In genomic region chr5:160081495-160081894, GRCh38 we compare ENCODE assay signal across 1 cellular context.
TF ChIP-seq lines count a peak whose summit lies in the region.

No MANE protein-coding gene starts in this region.

TF ChIP-seq in HEK293, 187 proteins besides CTCF, POLR2A, EP300 and RAD21 (continued from another document and continues in another):
- TF ChIP-seq ZBTB10 (tag by site-specific recombination; IDR thresholded peaks at IDR 0.05) = no peak
- no peak for TF ChIP-seq ZFHX2 (tag by site-specific recombination; conservative IDR thresholded peaks at IDR 0.05)
- TF ChIP-seq ZNF423 (tag by site-specific recombination; IDR thresholded peaks at IDR 0.05) = no peak
- no peak for TF ChIP-seq ZBTB1 (tag by site-specific recombination; IDR thresholded peaks at IDR 0.05)
- no peak for TF ChIP-seq ZNF211 (tag by site-specific recombination; IDR thresholded peaks at IDR 0.05; ENCODE audit: low read depth)
- no peak for TF ChIP-seq SALL2 (tag by site-specific recombination; IDR thresholded peaks at IDR 0.05; ENCODE audit: borderline replicate concordance)
- peak; percentile 90 for TF ChIP-seq ZNF843 (tag by site-specific recombination; IDR thresholded peaks at IDR 0.05)
- peak; percentile 43; the same call in 1 of the 2 replicates for TF ChIP-seq TSHZ1 (tag by site-specific recombination; IDR thresholded peaks at IDR 0.05; ENCODE audit: borderline replicate concordance)
- TF ChIP-seq ZNF174 (tag by site-specific recombination; IDR thresholded peaks at IDR 0.05) = no peak
- TF ChIP-seq ZNF596 (tag by site-specific recombination; IDR thresholded peaks at IDR 0.05) = no peak
- TF ChIP-seq YY1 (tag by site-specific recombination; IDR thresholded peaks at IDR 0.05) = no peak
- TF ChIP-seq ZNF514 (tag by site-specific recombination; IDR thresholded peaks at IDR 0.05) = no peak
- peak; percentile 17; the same call in 1 of the 2 replicates for TF ChIP-seq ZNF692 (tag by site-specific recombination; IDR thresholded peaks at IDR 0.05)
- no peak for TF ChIP-seq ZNF248 (tag by site-specific recombination; IDR thresholded peaks at IDR 0.05)
- TF ChIP-seq ZNF792 (tag by site-specific recombination; IDR thresholded peaks at IDR 0.05) = no peak
- no peak for TF ChIP-seq ZNF488 (tag by site-specific recombination; IDR thresholded peaks at IDR 0.05)
- TF ChIP-seq ZNF501 (tag by site-specific recombination; IDR thresholded peaks at IDR 0.05) = no peak
- TF ChIP-seq OVOL3 (tag by site-specific recombination; IDR thresholded peaks at IDR 0.05) = peak; percentile 94
- no peak for TF ChIP-seq PRDM10 (tag by site-specific recombination; IDR thresholded peaks at IDR 0.05)
- no peak for TF ChIP-seq YY2 (tag by site-specific recombination; IDR thresholded peaks at IDR 0.05)
- peak; percentile 48; the same call in 1 of the 2 replicates for TF ChIP-seq KLF8 (tag by site-specific recombination; IDR thresholded peaks at IDR 0.05)
- no peak for TF ChIP-seq HOXD13 (CRISPR knock-in tag; IDR thresholded peaks at IDR 0.05; ENCODE audit: borderline replicate concordance)
- TF ChIP-seq ZNF701 (tag by site-specific recombination; IDR thresholded peaks at IDR 0.05) = no peak
- TF ChIP-seq ZNF292 (tag by site-specific recombination; IDR thresholded peaks at IDR 0.05; ENCODE audit: borderline replicate concordance, low read depth) = no peak
- TF ChIP-seq INSM2 (tag by site-specific recombination; IDR thresholded peaks at IDR 0.05) = peak; percentile 58; the same call in 1 of the 2 replicates
- no peak for TF ChIP-seq ZNF19 (tag by site-specific recombination; IDR thresholded peaks at IDR 0.05; ENCODE audit: low read depth)
- no peak for TF ChIP-seq ZNF560 (tag by site-specific recombination; IDR thresholded peaks at IDR 0.05; ENCODE audit: borderline replicate concordance)
- TF ChIP-seq ZNF623 (tag by site-specific recombination; IDR thresholded peaks at IDR 0.05) = no peak
- TF ChIP-seq ZNF544 (tag by site-specific recombination; IDR thresholded peaks at IDR 0.05) = no peak
- no peak for TF ChIP-seq ZNF394 (tag by site-specific recombination; IDR thresholded peaks at IDR 0.05; ENCODE audit: borderline replicate concordance)
- TF ChIP-seq ZSCAN4 (tag by site-specific recombination; IDR thresholded peaks at IDR 0.05) = no peak
- peak; percentile 84; the same call in 1 of the 2 replicates for TF ChIP-seq OSR2 (tag by site-specific recombination; IDR thresholded peaks at IDR 0.05)
- TF ChIP-seq ZNF529 (tag by site-specific recombination; IDR thresholded peaks at IDR 0.05; ENCODE audit: insufficient replicate concordance) = no peak
- no peak for TF ChIP-seq ZNF354C (tag by site-specific recombination; IDR thresholded peaks at IDR 0.05; ENCODE audit: borderline replicate concordance, low read depth)
- no peak for TF ChIP-seq ZBTB17 (tag by site-specific recombination; IDR thresholded peaks at IDR 0.05)
- no peak for TF ChIP-seq ZNF18 (tag by site-specific recombination; IDR thresholded peaks at IDR 0.05)
- TF ChIP-seq PRDM6 (tag by site-specific recombination; IDR thresholded peaks at IDR 0.05) = peak; percentile 94
- TF ChIP-seq ZNF530 (tag by site-specific recombination; IDR thresholded peaks at IDR 0.05; ENCODE audit: low read depth) = no peak
- TF ChIP-seq KLF10 (tag by site-specific recombination; IDR thresholded peaks at IDR 0.05) = no peak
- TF ChIP-seq HOXC10 (CRISPR knock-in tag; IDR thresholded peaks at IDR 0.05) = no peak
- TF ChIP-seq FEZF1 (tag by site-specific recombination; IDR thresholded peaks at IDR 0.05) = peak; percentile 94
- no peak for TF ChIP-seq PRDM1 (tag by site-specific recombination; IDR thresholded peaks at IDR 0.05)
- TF ChIP-seq ZFP3 (tag by site-specific recombination; IDR thresholded peaks at IDR 0.05; ENCODE audit: low read depth) = no peak
- TF ChIP-seq ZNF274 (IDR thresholded peaks at IDR 0.05; ENCODE audit: low read length) = no peak
- no peak for TF ChIP-seq ZNF274 (tag by site-specific recombination; IDR thresholded peaks at IDR 0.05; ENCODE audit: borderline replicate concordance)
- TF ChIP-seq ZNF214 (tag by site-specific recombination; IDR thresholded peaks at IDR 0.05; ENCODE audit: borderline replicate concordance) = no peak
- TF ChIP-seq ZNF747 (tag by site-specific recombination; IDR thresholded peaks at IDR 0.05) = no peak
